21 cellular contexts compared by ENCODE assay signal in the genomic region with DNA sequence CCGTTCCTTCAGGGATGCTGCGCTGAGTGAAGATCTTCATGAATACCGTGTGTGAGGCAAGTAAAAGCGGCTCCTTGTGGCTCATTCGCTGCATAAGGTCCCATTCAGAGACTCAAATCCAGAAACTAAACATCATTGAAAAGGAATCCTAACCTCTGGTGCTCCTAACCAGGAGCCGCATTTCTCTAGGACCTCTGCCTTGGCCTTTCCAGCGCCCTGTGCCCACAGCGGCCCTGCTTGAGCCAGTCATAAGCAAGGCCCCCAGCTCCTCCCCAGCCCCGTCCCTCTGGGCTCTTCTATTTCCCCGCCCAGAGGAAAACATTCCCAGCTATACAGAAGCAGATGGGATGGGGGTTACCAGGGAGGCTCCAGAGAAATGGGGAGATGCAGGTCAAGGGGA. TPM values are rescaled to one million over a fixed set of nuclear protein-coding genes. Genes with fewer than 3 reads are reported as not detected.
DNase-seq lines count a peak whose midpoint lies in the region; ATAC-seq and TF ChIP-seq lines count a peak whose summit lies in the region.
"Had no signal": no experiment of that assay in that cellular context is flagged by ENCODE, and none has a peak within 500 bp of the region (broad histone marks: within the 10 kb centered on the region; RNA-seq: fewer than 3 reads in every experiment).

No MANE protein-coding gene starts in this region.

- no peaks in the 10 kb centered on the region for H3K9me3 Mint-ChIP-seq in T-helper 2 cell treated with Interferon-gamma antibody and Interleukin-4, amounts not matched to agents 5 μg/mL and 100 μg/mL, for 36 hours
- H3K9me3 Mint-ChIP-seq in activated T-helper 17 cell treated with anti-CD3 and anti-CD28 coated beads, Interleukin-2, amount 50 U/mL, for 72 hours: no peaks in the 10 kb centered on the region
- H3K9me3 Mint-ChIP-seq in stimulated activated effector memory CD8-positive, alpha-beta T cell treated with anti-CD3 and anti-CD28 coated beads, Interleukin-12 subunit alpha, Interleukin-12 subunit beta, amount 100 ng/mL, for 72 hours: no peaks in the 10 kb centered on the region
- no peaks in the 10 kb centered on the region for H3K9me3 Mint-ChIP-seq in type B pancreatic cell
- H3K9me3 Mint-ChIP-seq: CD4-positive, alpha-beta T cell; CD8-positive, alpha-beta memory T cell; GM23338; H9 had no signal

- H2AFZ ChIP-seq in neuronal stem cell (ENCODE audit: low read length): no peak overlapping the region
- H2AFZ ChIP-seq: GM23338 had no signal

- H3K79me1 ChIP-seq in neuronal stem cell (ENCODE audit: low read depth, low read length): no peaks in the 10 kb centered on the region

- no peak overlapping the region for H2BK5ac ChIP-seq in neuronal stem cell (ENCODE audit: low read length)

- TF ChIP-seq CTCF in type B pancreatic cell (conservative IDR thresholded peaks at IDR 0.05) (no peak), BE2C (IDR thresholded peaks at IDR 0.05; ENCODE audit: low read depth, low read length) (no peak)

- peaks cover 8% of the 10 kb centered on the region for H3K4me1 Mint-ChIP-seq in T-helper 2 cell treated with Interferon-gamma antibody and Interleukin-4, amounts not matched to agents 5 μg/mL and 100 μg/mL, for 36 hours (ENCODE audit: low read depth)
- H3K4me1 Mint-ChIP-seq in activated T-helper 17 cell treated with anti-CD3 and anti-CD28 coated beads, Interleukin-2, amount 50 U/mL, for 72 hours: peaks cover 10% of the 10 kb centered on the region
- peaks cover 14% of the 10 kb centered on the region for H3K4me1 Mint-ChIP-seq in stimulated activated effector memory CD8-positive, alpha-beta T cell treated with anti-CD3 and anti-CD28 coated beads, Interleukin-12 subunit alpha, Interleukin-12 subunit beta, amount 100 ng/mL, for 72 hours
- H3K4me1 Mint-ChIP-seq in type B pancreatic cell (ENCODE audit: unreplicated experiment): peaks cover 31% of the 10 kb centered on the region
- H3K4me1 Mint-ChIP-seq: B cell; CD8-positive, alpha-beta memory T cell; GM23338; H9 had no signal

- no peak overlapping the region for H3K27ac ChIP-seq in neuronal stem cell (replicated peaks; ENCODE audit: low read length)
- H3K27ac ChIP-seq: 22Rv1; BLaER1 treated with 17β-estradiol and CSF1 and Interleukin-3, amounts not matched to agents 10 nM and 100 nM had no signal

- no peak for DNase-seq in T-helper 2 cell treated with Interferon-gamma antibody and Interleukin-4, amounts not matched to agents 5 μg/mL and 100 μg/mL, for 36 hours (ENCODE audit: low spot score)
- no peak for DNase-seq in T-helper 2 cell
- DNase-seq in neuronal stem cell (ENCODE audit: low spot score): no peak
- no peak for DNase-seq in stimulated activated effector memory CD8-positive, alpha-beta T cell treated with anti-CD3 and anti-CD28 coated beads, Interleukin-12 subunit alpha, Interleukin-12 subunit beta, amount 100 ng/mL, for 72 hours (ENCODE audit: low spot score in 2 of 2)
- no peak for DNase-seq in type B pancreatic cell (ENCODE audit: extremely low spot score, unreplicated experiment)
- DNase-seq in BE2C: no peak
- DNase-seq: CD4-positive, alpha-beta T cell; CD8-positive, alpha-beta memory T cell; DMS 273 treated with DMSO at 0.1 percent for 48 hours; DMS79; EL; GDM1; H9 had no signal

- H3K4me1 ChIP-seq in neuronal stem cell (ENCODE audit: control insufficient read depth in 2 of 2, insufficient read depth in 1 of 2, low read depth in 1 of 2, low read length in 2 of 2) (no peaks in the 10 kb centered on the region), BE2C (peaks cover 10% of the 10 kb centered on the region)

- H2AK5ac ChIP-seq in neuronal stem cell (ENCODE audit: low read depth, low read length): no peak overlapping the region

- H3K4me2 ChIP-seq in neuronal stem cell (ENCODE audit: insufficient read depth, low read length, poor library complexity, severe bottlenecking): no peak overlapping the region
- H3K4me2 ChIP-seq: GM23338 had no signal

- no peak overlapping the region for H2BK120ac ChIP-seq in neuronal stem cell (ENCODE audit: low read depth, low read length)

- no peak overlapping the region for H3K4ac ChIP-seq in neuronal stem cell (ENCODE audit: low read length)

- no peak overlapping the region for H4K8ac ChIP-seq in neuronal stem cell (ENCODE audit: low read depth, low read length)

- peak overlapping the region; percentile 71 for H3K27ac Mint-ChIP-seq in T-helper 2 cell treated with Interferon-gamma antibody and Interleukin-4, amounts not matched to agents 5 μg/mL and 100 μg/mL, for 36 hours
- H3K27ac Mint-ChIP-seq in activated T-helper 17 cell treated with anti-CD3 and anti-CD28 coated beads, Interleukin-2, amount 50 U/mL, for 72 hours: peak overlapping the region; percentile 70
- no peak overlapping the region for H3K27ac Mint-ChIP-seq in stimulated activated effector memory CD8-positive, alpha-beta T cell treated with anti-CD3 and anti-CD28 coated beads, Interleukin-12 subunit alpha, Interleukin-12 subunit beta, amount 100 ng/mL, for 72 hours
- no peak overlapping the region for H3K27ac Mint-ChIP-seq in type B pancreatic cell
- H3K27ac Mint-ChIP-seq: B cell; CD4-positive, alpha-beta T cell; GM23338; H9 had no signal

- H3K4me3 ChIP-seq in neuronal stem cell (ENCODE audit: low read length in 2 of 2): no peak overlapping the region
- no peak overlapping the region for H3K4me3 ChIP-seq in BE2C (ENCODE audit: low read depth, low read length)
- H3K4me3 ChIP-seq: BLaER1 treated with 17β-estradiol and CSF1 and Interleukin-3, amounts not matched to agents 10 nM and 100 nM; GM12878; GM23338 had no signal

- H3K36me3 ChIP-seq in neuronal stem cell (replicated peaks in 1 of 2; ENCODE audit: control insufficient read depth in 2 of 2, insufficient read depth in 2 of 2, low read length in 2 of 2) (peaks cover 0 to 1% of the 10 kb centered on the region in 2 donors), BE2C (no peaks in the 10 kb centered on the region)
- H3K36me3 ChIP-seq: BLaER1 treated with 17β-estradiol and CSF1 and Interleukin-3, amounts not matched to agents 10 nM and 100 nM had no signal

- no CpG with 5 or more reads among the region's 10 CpGs for WGBS in neuronal stem cell (ENCODE audit: extremely low coverage in 2 of 2, insufficient read length in 2 of 2, insufficient replicate concordance in 1 of 2), 2 donors

- peaks cover 11% of the 10 kb centered on the region for H3K27me3 Mint-ChIP-seq in T-helper 2 cell treated with Interferon-gamma antibody and Interleukin-4, amounts not matched to agents 5 μg/mL and 100 μg/mL, for 36 hours (ENCODE audit: low read depth)
- peaks cover 21% of the 10 kb centered on the region for H3K27me3 Mint-ChIP-seq in activated T-helper 17 cell treated with anti-CD3 and anti-CD28 coated beads, Interleukin-2, amount 50 U/mL, for 72 hours
- no peaks in the 10 kb centered on the region for H3K27me3 Mint-ChIP-seq in type B pancreatic cell

- H3K9me3 ChIP-seq in neuronal stem cell (replicated peaks in 1 of 2; ENCODE audit: control insufficient read depth in 2 of 2, insufficient read depth in 1 of 2, low read depth in 1 of 2, low read length in 2 of 2) (no peaks in the 10 kb centered on the region), BE2C (no peaks in the 10 kb centered on the region)
- H3K9me3 ChIP-seq: BLaER1 treated with 17β-estradiol and CSF1 and Interleukin-3, amounts not matched to agents 10 nM and 100 nM had no signal

- no peak overlapping the region for H2BK15ac ChIP-seq in neuronal stem cell (ENCODE audit: low read length)

- no peak overlapping the region for H2BK12ac ChIP-seq in neuronal stem cell (ENCODE audit: low read length)

- no peak overlapping the region for H3K9ac ChIP-seq in neuronal stem cell (ENCODE audit: low read depth, low read length, poor library complexity)
- H3K9ac ChIP-seq: BLaER1 treated with 17β-estradiol and CSF1 and Interleukin-3, amounts not matched to agents 10 nM and 100 nM had no signal

- no peak for ATAC-seq in activated T-helper 17 cell treated with anti-CD3 and anti-CD28 coated beads, Interleukin-2, amount 50 U/mL, for 72 hours (replicated peaks)
- ATAC-seq in stimulated activated effector memory CD8-positive, alpha-beta T cell treated with anti-CD3 and anti-CD28 coated beads, Interleukin-12 subunit alpha, Interleukin-12 subunit beta, amount 100 ng/mL, for 72 hours: no peak
- ATAC-seq: GM12878, GM23338, HCT116 had no signal

- H3K14ac ChIP-seq in neuronal stem cell (ENCODE audit: low read length): no peak overlapping the region

- H3K23ac ChIP-seq in neuronal stem cell (ENCODE audit: low read depth, low read length, poor library complexity): no peak overlapping the region

- no peak overlapping the region for H4K91ac ChIP-seq in neuronal stem cell (ENCODE audit: low read depth, low read length, poor library complexity)

- H3K18ac ChIP-seq in neuronal stem cell (ENCODE audit: low read length): peak overlapping the region; percentile 27

- H3K36me3 Mint-ChIP-seq in T-helper 2 cell treated with Interferon-gamma antibody and Interleukin-4, amounts not matched to agents 5 μg/mL and 100 μg/mL, for 36 hours (ENCODE audit: low read depth): no peaks in the 10 kb centered on the region
- H3K36me3 Mint-ChIP-seq in activated T-helper 17 cell treated with anti-CD3 and anti-CD28 coated beads, Interleukin-2, amount 50 U/mL, for 72 hours (ENCODE audit: low read depth): no peaks in the 10 kb centered on the region
- no peaks in the 10 kb centered on the region for H3K36me3 Mint-ChIP-seq in stimulated activated effector memory CD8-positive, alpha-beta T cell treated with anti-CD3 and anti-CD28 coated beads, Interleukin-12 subunit alpha, Interleukin-12 subunit beta, amount 100 ng/mL, for 72 hours
- H3K36me3 Mint-ChIP-seq in type B pancreatic cell: no peaks in the 10 kb centered on the region
- H3K36me3 Mint-ChIP-seq: CD14-positive monocyte; CD8-positive, alpha-beta memory T cell had no signal

- no peak overlapping the region for H3K4me3 Mint-ChIP-seq in T-helper 2 cell treated with Interferon-gamma antibody and Interleukin-4, amounts not matched to agents 5 μg/mL and 100 μg/mL, for 36 hours
- peak overlapping the region; percentile 65 for H3K4me3 Mint-ChIP-seq in activated T-helper 17 cell treated with anti-CD3 and anti-CD28 coated beads, Interleukin-2, amount 50 U/mL, for 72 hours
- H3K4me3 Mint-ChIP-seq in stimulated activated effector memory CD8-positive, alpha-beta T cell treated with anti-CD3 and anti-CD28 coated beads, Interleukin-12 subunit alpha, Interleukin-12 subunit beta, amount 100 ng/mL, for 72 hours: peak overlapping the region; percentile 26
- no peak overlapping the region for H3K4me3 Mint-ChIP-seq in type B pancreatic cell
- H3K4me3 Mint-ChIP-seq: B cell; CD14-positive monocyte; CD4-positive, alpha-beta T cell; CD8-positive, alpha-beta memory T cell; GM23338; H9 had no signal

- H3K27me3 ChIP-seq in neuronal stem cell (ENCODE audit: control insufficient read depth in 3 of 3, insufficient read depth in 3 of 3, low read depth in 1 of 3, low read length in 3 of 3) (peaks cover 0 to 30% (median 0%) of the 10 kb centered on the region in 3 experiments), BE2C (no peaks in the 10 kb centered on the region)
- H3K27me3 ChIP-seq: BLaER1 treated with 17β-estradiol and CSF1 and Interleukin-3, amounts not matched to agents 10 nM and 100 nM had no signal

RNA-seq across cellular contexts. Expression of gene INSIG1, which starts 42.6 kb away (rescaled TPM):
- 100 to 1,000 TPM; 140 to 216 TPM for total RNA-seq in activated T-helper 17 cell treated with anti-CD3 and anti-CD28 coated beads, Interleukin-2, amount 50 U/mL, for 72 hours
- 183 TPM for polyA plus RNA-seq in neuronal stem cell (2013, experiment 1 of 2)
- 199 TPM for polyA plus RNA-seq in neuronal stem cell (2013, experiment 2 of 2)
- total RNA-seq in type B pancreatic cell (ENCODE audit: low replicate concordance): 38.2 and 55.2 TPM in 2 replicates
- polyA plus RNA-seq in BE2C (2012; ENCODE audit: insufficient read depth, insufficient read length, low read depth): 20.0 TPM

Comparison
In these comparisons a context has a peak if more than half of its experiments do, and no peak if none do; other contexts are left out.
1. H3K27ac Mint-ChIP-seq: peak in T-helper 2 cell treated with Interferon-gamma antibody and Interleukin-4, amounts not matched to agents 5 μg/mL and 100 μg/mL, for 36 hours (single experiment) and activated T-helper 17 cell treated with anti-CD3 and anti-CD28 coated beads, Interleukin-2, amount 50 U/mL, for 72 hours (single experiment); none in stimulated activated effector memory CD8-positive, alpha-beta T cell treated with anti-CD3 and anti-CD28 coated beads, Interleukin-12 subunit alpha, Interleukin-12 subunit beta, amount 100 ng/mL, for 72 hours (single experiment) and type B pancreatic cell (single experiment).
2. H3K4me3 Mint-ChIP-seq: peak in activated T-helper 17 cell treated with anti-CD3 and anti-CD28 coated beads, Interleukin-2, amount 50 U/mL, for 72 hours (single experiment) and stimulated activated effector memory CD8-positive, alpha-beta T cell treated with anti-CD3 and anti-CD28 coated beads, Interleukin-12 subunit alpha, Interleukin-12 subunit beta, amount 100 ng/mL, for 72 hours (single experiment); none in T-helper 2 cell treated with Interferon-gamma antibody and Interleukin-4, amounts not matched to agents 5 μg/mL and 100 μg/mL, for 36 hours (single experiment) and type B pancreatic cell (single experiment).